ENCODE assay signal across 8 cellular contexts in the genomic region with DNA sequence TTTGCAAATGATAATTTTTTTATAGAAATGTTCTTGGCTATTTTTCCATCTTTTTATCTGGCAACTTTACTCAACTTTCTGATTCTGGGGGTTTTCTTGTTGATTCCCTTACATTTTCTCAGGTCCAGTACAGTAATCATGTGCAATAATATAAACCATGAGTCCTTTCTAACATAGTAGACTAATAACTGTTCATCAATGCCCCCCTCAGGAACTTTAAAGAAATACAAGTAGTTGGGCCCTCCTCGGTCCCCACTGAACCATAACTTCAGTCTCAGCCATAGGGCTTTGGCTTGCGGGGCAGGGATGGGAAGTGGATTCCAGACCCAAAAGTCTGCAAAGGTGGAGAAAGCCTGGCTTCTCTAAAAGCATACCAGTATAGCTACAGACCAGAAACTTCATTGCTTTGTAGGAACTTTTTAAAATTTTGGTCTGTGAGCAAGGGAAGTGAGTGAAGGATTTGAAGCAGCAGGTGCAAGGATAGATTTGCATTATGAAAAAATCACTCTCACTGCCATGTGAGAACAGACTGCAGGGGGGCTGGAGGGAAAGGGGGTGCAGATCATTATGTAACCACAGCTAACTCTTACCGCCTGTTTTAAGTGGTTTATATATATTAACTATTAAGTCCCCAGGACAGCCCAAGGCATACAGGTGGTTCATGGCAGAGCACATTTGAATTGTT.
DNase-seq lines count a peak whose midpoint lies in the region; ATAC-seq lines count a peak whose summit lies in the region.

No MANE protein-coding gene starts in this region.

- no peak overlapping the region for H3K27ac Mint-ChIP-seq in stimulated activated effector memory CD8-positive, alpha-beta T cell treated with anti-CD3 and anti-CD28 coated beads, Interleukin-12 subunit alpha, Interleukin-12 subunit beta, amount 100 ng/mL, for 72 hours

- no peaks in the 10 kb centered on the region for H3K9me3 Mint-ChIP-seq in stimulated activated effector memory CD8-positive, alpha-beta T cell treated with anti-CD3 and anti-CD28 coated beads, Interleukin-12 subunit alpha, Interleukin-12 subunit beta, amount 100 ng/mL, for 72 hours

- ATAC-seq in GM21515 (IDR thresholded peaks at IDR 0.05; ENCODE audit: unreplicated experiment), result no peak
- no peak for ATAC-seq in stimulated activated effector memory CD8-positive, alpha-beta T cell treated with anti-CD3 and anti-CD28 coated beads, Interleukin-12 subunit alpha, Interleukin-12 subunit beta, amount 100 ng/mL, for 72 hours
- no peak for ATAC-seq in GM21360 (IDR thresholded peaks at IDR 0.05; ENCODE audit: unreplicated experiment)

- H3K36me3 Mint-ChIP-seq in stimulated activated effector memory CD8-positive, alpha-beta T cell treated with anti-CD3 and anti-CD28 coated beads, Interleukin-12 subunit alpha, Interleukin-12 subunit beta, amount 100 ng/mL, for 72 hours, result no peaks in the 10 kb centered on the region

- H3K4me1 Mint-ChIP-seq in stimulated activated effector memory CD8-positive, alpha-beta T cell treated with anti-CD3 and anti-CD28 coated beads, Interleukin-12 subunit alpha, Interleukin-12 subunit beta, amount 100 ng/mL, for 72 hours, result no peaks in the 10 kb centered on the region

- peaks cover 11% of the 10 kb centered on the region for H3K27me3 ChIP-seq in adipocyte (replicated peaks; ENCODE audit: control insufficient read depth, insufficient read depth, low read length)

- no peaks in the 10 kb centered on the region for H3K36me3 ChIP-seq in adipocyte (ENCODE audit: control insufficient read depth, insufficient read depth, low read length, severe bottlenecking)

- peaks cover 46% of the 10 kb centered on the region for H3K4me1 ChIP-seq in adipocyte (ENCODE audit: control insufficient read depth, insufficient read depth, low read length)

- DNase-seq in NCI-H2171 treated with DMSO at 0.1 percent for 48 hours (lab: John Stamatoyannopoulos, UW) (peak; percentile 59), NCI-H2171 (lab: John Stamatoyannopoulos, UW) (no peak), HuH-7 (ENCODE audit: low spot score) (peak; percentile 65), adipocyte (ENCODE audit: low read depth) (peak; percentile 74), kidney tubule cell (ENCODE audit: low spot score) (peak; percentile 44)
- no peak for DNase-seq in stimulated activated effector memory CD8-positive, alpha-beta T cell treated with anti-CD3 and anti-CD28 coated beads, Interleukin-12 subunit alpha, Interleukin-12 subunit beta, amount 100 ng/mL, for 72 hours (ENCODE audit: low spot score in 2 of 2)

- no peak overlapping the region for H3K9ac ChIP-seq in adipocyte (ENCODE audit: low read length)

- no peaks in the 10 kb centered on the region for H3K9me3 ChIP-seq in adipocyte (ENCODE audit: control insufficient read depth, low read length)

- H3K4me3 Mint-ChIP-seq in stimulated activated effector memory CD8-positive, alpha-beta T cell treated with anti-CD3 and anti-CD28 coated beads, Interleukin-12 subunit alpha, Interleukin-12 subunit beta, amount 100 ng/mL, for 72 hours, result no peak overlapping the region

- H3K4me3 ChIP-seq in adipocyte (ENCODE audit: low read length), result no peak overlapping the region

Comparison
In these comparisons a context has a peak if more than half of its experiments do, and no peak if none do; other contexts are left out.
1. DNase-seq: peak in NCI-H2171 treated with DMSO at 0.1 percent for 48 hours (single experiment), HuH-7 (single experiment), adipocyte (single experiment) and kidney tubule cell (single experiment); none in NCI-H2171 (single experiment) and stimulated activated effector memory CD8-positive, alpha-beta T cell treated with anti-CD3 and anti-CD28 coated beads, Interleukin-12 subunit alpha, Interleukin-12 subunit beta, amount 100 ng/mL, for 72 hours (0 of 2).